Comparison of ENCODE assay signal across 8 cellular contexts in genomic region chr1:86502721-86503430, GRCh38. TPM values are rescaled to one million over a fixed set of nuclear protein-coding genes. Genes with fewer than 3 reads are reported as not detected.
DNase-seq lines count a peak whose midpoint lies in the region; ATAC-seq and TF ChIP-seq lines count a peak whose summit lies in the region.

No MANE protein-coding gene starts in this region.

- peak overlapping the region; percentile 82 to 87 for H3K4me3 Mint-ChIP-seq in H9

- peak overlapping the region; percentile 89 for H3K9ac ChIP-seq in H9 (ENCODE audit: extremely low read depth, insufficient read length, low read length)

- H3K4me1 Mint-ChIP-seq in H9, result peaks cover 26 to 41% of the 10 kb centered on the region in 2 experiments

- H4K5ac ChIP-seq in H9 (ENCODE audit: insufficient read length, low read depth, low read length), result peak overlapping the region; percentile 68

- no peak overlapping the region for H2BK15ac ChIP-seq in H9 (ENCODE audit: low read depth, low read length)

- H3K27me3 Mint-ChIP-seq in H9 (ENCODE audit: low read depth), result no peaks in the 10 kb centered on the region

- H4K8ac ChIP-seq in H9 (replicated peaks; ENCODE audit: insufficient read length, low read depth, low read length), result no peak overlapping the region

- peak overlapping the region; percentile 97 to 99 (median 99) for H3K27ac Mint-ChIP-seq in H9

- H2AK5ac ChIP-seq in H9 (ENCODE audit: insufficient read length, low read length), result peak overlapping the region; percentile 67

- no peak overlapping the region for H3K27ac ChIP-seq in C4-2B
- H3K27ac ChIP-seq in H9 (ENCODE audit: insufficient read length, low read depth, low read length), result peak overlapping the region; percentile 97
- H3K27ac ChIP-seq in esophagus squamous epithelium, result peak overlapping the region; percentile 61 to 83 (median 74)

- H3K36me3 Mint-ChIP-seq in H9 (ENCODE audit: insufficient read depth in 1 of 3, low read depth in 3 of 3), result peaks cover 0 to 1% (median 0%) of the 10 kb centered on the region in 3 experiments; a peak in 1 of 7 replicates

- H2AFZ ChIP-seq in H9 (ENCODE audit: low read length), result no peak overlapping the region

- peak overlapping the region; percentile 96 for H3K18ac ChIP-seq in H9 (ENCODE audit: insufficient read length, low read depth, low read length)

- no CpG with 5 or more reads among the region's 19 CpGs for WGBS in H9 (ENCODE audit: extremely low coverage, insufficient read length, low lambda C conversion rate)
- whole genome bisulfite sequencing in esophagus squamous epithelium, 2 donors, result 35 to 55% methylated on average over 18 to 19 of the region's 19 CpGs

- H3K79me1 ChIP-seq in H9 (ENCODE audit: insufficient read depth, low read depth, low read length, poor library complexity, severe bottlenecking), result no peaks in the 10 kb centered on the region

- TF ChIP-seq CTCF in C4-2B (conservative IDR thresholded peaks at IDR 0.05) (peak; percentile 9; the same call in 1 of the 2 replicates), H9 (conservative IDR thresholded peaks at IDR 0.05) (no peak; the same call in 2 of the 3 replicates), esophagus squamous epithelium (IDR thresholded peaks at IDR 0.05) (peak in 1 of 6 experiments; percentile 20), omental fat pad (IDR thresholded peaks at IDR 0.05) (no peak), BE2C (IDR thresholded peaks at IDR 0.05; ENCODE audit: low read depth, low read length) (no peak)

- peak overlapping the region; percentile 90; the same call in 1 of the 2 replicates for H3K14ac ChIP-seq in H9 (ENCODE audit: insufficient read depth, low read length)

- peak overlapping the region; percentile 98 for H2BK12ac ChIP-seq in H9 (ENCODE audit: insufficient read length, low read depth, low read length)

- peak overlapping the region; percentile 88 for H4K91ac ChIP-seq in H9 (ENCODE audit: insufficient read length, low read depth, low read length)

- H3K4me3 ChIP-seq in esophagus squamous epithelium (peak overlapping the region; percentile 12 to 46 (median 30)), BE2C (ENCODE audit: low read depth, low read length) (no peak overlapping the region)

- H3K36me3 ChIP-seq in esophagus squamous epithelium, result no peaks in the 10 kb centered on the region
- no peaks in the 10 kb centered on the region for H3K36me3 ChIP-seq in BE2C

- H3K27me3 ChIP-seq in H9 (ENCODE audit: insufficient read depth, low read length), result no peaks in the 10 kb centered on the region
- no peaks in the 10 kb centered on the region for H3K27me3 ChIP-seq in esophagus squamous epithelium
- H3K27me3 ChIP-seq in BE2C, result no peaks in the 10 kb centered on the region

- peaks cover 2% of the 10 kb centered on the region for H4K20me1 ChIP-seq in H9 (ENCODE audit: control insufficient read depth, insufficient read depth, insufficient read length)

- ATAC-seq in omental fat pad (ENCODE audit: low FRiP score), result peak; percentile 77

- no peaks in the 10 kb centered on the region for H3K79me2 ChIP-seq in H9 (ENCODE audit: insufficient read depth, low read length)

- H2BK20ac ChIP-seq in H9 (ENCODE audit: low read depth, low read length, poor library complexity, severe bottlenecking), result no peak overlapping the region

- H3T11ph ChIP-seq in H9 (ENCODE audit: low read length), result peak overlapping the region; percentile 82

- DNase-seq in H9 (peak; percentile 90), RPMI7951 (ENCODE audit: low read depth) (peak; percentile 31), esophagus squamous epithelium (lab: John Stamatoyannopoulos, UW) (no peak), omental fat pad (ENCODE audit: low spot score) (no peak), T-helper 9 cell (no peak), BE2C (no peak), NCI-H1930 (lab: John Stamatoyannopoulos, UW) (no peak)

- no peak for TF ChIP-seq POLR2A in esophagus squamous epithelium (IDR thresholded peaks at IDR 0.05)

- intact Hi-C loops in esophagus squamous epithelium (cut with DNase I), result no loop called here

- H3K9me3 ChIP-seq in H9 (ENCODE audit: control insufficient read depth, low read depth, low read length), result no peaks in the 10 kb centered on the region
- no peaks in the 10 kb centered on the region for H3K9me3 ChIP-seq in esophagus squamous epithelium
- H3K9me3 ChIP-seq in BE2C, result no peaks in the 10 kb centered on the region

- H3K23me2 ChIP-seq in H9 (ENCODE audit: insufficient read length, low read depth, low read length, poor library complexity, severe bottlenecking), result peaks cover 9% of the 10 kb centered on the region

- peaks cover 2 to 3% of the 10 kb centered on the region in 2 experiments; a peak in 2 of 5 replicates for H3K9me3 Mint-ChIP-seq in H9

- H3K4me1 ChIP-seq in H9 (ENCODE audit: insufficient read depth, low read length), result peaks cover 2% of the 10 kb centered on the region; the same call in 1 of the 2 replicates
- peaks cover 17 to 59% (median 28%) of the 10 kb centered on the region in 3 donors for H3K4me1 ChIP-seq in esophagus squamous epithelium
- no peaks in the 10 kb centered on the region for H3K4me1 ChIP-seq in BE2C

- peak overlapping the region; percentile 85 for H3K4me2 ChIP-seq in H9 (ENCODE audit: insufficient read depth, insufficient read length, low read length)

- H2BK120ac ChIP-seq in H9 (ENCODE audit: low read depth, low read length, poor library complexity, severe bottlenecking), result peak overlapping the region; percentile 92

- no peak overlapping the region for H3K56ac ChIP-seq in H9 (ENCODE audit: insufficient read length, low read depth, low read length)

- no peak overlapping the region for H3K23ac ChIP-seq in H9 (ENCODE audit: insufficient read length, low read depth, low read length)

- peak overlapping the region; percentile 92 for H3K4ac ChIP-seq in H9 (ENCODE audit: low read depth, low read length)

- peak overlapping the region; percentile 94 for H2BK5ac ChIP-seq in H9 (ENCODE audit: insufficient read length, low read length)

RNA-seq across cellular contexts. Expression of gene CLCA1, which starts 34.1 kb away (rescaled TPM):
- total RNA-seq in H9 (2021) (not detected in 2 replicates), esophagus squamous epithelium (not detected), omental fat pad (not detected)
- not detected in 2 replicates for total RNA-seq in RPMI7951 (2014; rRNA removed; shearing (Covaris generic))
- not detected for polyA plus RNA-seq in BE2C (2012; ENCODE audit: insufficient read depth, insufficient read length, low read depth)

RNA-seq across cellular contexts. Expression of gene CLCA4, which starts 44.0 kb away (rescaled TPM):
- total RNA-seq in H9 (2021) (not detected in 2 replicates), esophagus squamous epithelium (100 to 1,000 TPM; 135 to 639 (median 439) TPM), omental fat pad (not detected)
- not detected in 2 replicates for total RNA-seq in RPMI7951 (2014; rRNA removed; shearing (Covaris generic))
- not detected for polyA plus RNA-seq in BE2C (2012; ENCODE audit: insufficient read depth, insufficient read length, low read depth)

Comparison
In these comparisons a context has a peak if more than half of its experiments do, and no peak if none do; other contexts are left out.
1. DNase-seq: peak in H9 (single experiment) and RPMI7951 (single experiment); none in esophagus squamous epithelium (single experiment), omental fat pad (single experiment), T-helper 9 cell (single experiment), BE2C (single experiment) and NCI-H1930 (0 of 2).
2. RNA of gene CLCA4, which starts 44.0 kb away (total RNA-seq): 135 to 639 TPM in esophagus squamous epithelium; not detected in H9, not detected in RPMI7951 and not detected in omental fat pad; every median in the first group is over 100 times any median in the second.